7 cellular contexts compared by ENCODE assay signal in the genomic region with DNA sequence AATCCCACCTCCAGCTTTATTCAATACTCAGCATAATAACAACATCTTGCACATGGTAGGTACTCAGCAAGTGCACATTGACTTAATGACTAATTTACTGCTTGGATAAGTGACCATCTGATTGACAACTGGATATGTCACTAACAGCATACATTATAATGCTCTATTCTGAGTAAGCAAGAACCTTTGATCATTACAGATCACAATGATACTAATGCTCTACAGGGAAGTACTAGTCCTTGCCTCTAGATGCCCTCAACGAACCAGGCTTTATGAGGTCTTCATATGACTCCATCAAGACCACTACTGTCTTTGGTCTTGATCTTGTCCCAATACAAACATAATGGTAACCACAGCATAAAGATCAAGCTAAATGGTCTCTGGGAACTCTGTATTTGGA.
A peak's percentile ranks its signal among the peaks of the same experiment; 100 is the strongest.
DNase-seq lines count a peak whose midpoint lies in the region; ATAC-seq and TF ChIP-seq lines count a peak whose summit lies in the region.

No MANE protein-coding gene starts in this region.

- in situ Hi-C loops in Panc1 (cut with HindIII; ENCODE audit: low pct_unique_long_range_greater_than_20kb, low sequenced_read_pairs) = no loop called here

- H3K4me3 ChIP-seq in Panc1 (ENCODE audit: low read depth in 2 of 2, low read length in 2 of 2) = no peak overlapping the region
- H3K4me3 ChIP-seq in ascending aorta = no peak overlapping the region

- ATAC-seq in GM21576 (IDR thresholded peaks at IDR 0.05; ENCODE audit: unreplicated experiment) (peak; percentile 75), Panc1 (peak; percentile 71), memory B cell (ENCODE audit: low read depth) (peak; percentile 91), GM21360 (IDR thresholded peaks at IDR 0.05; ENCODE audit: unreplicated experiment) (no peak)

- H3K27ac Mint-ChIP-seq in memory B cell = no peak overlapping the region

- no peaks in the 10 kb centered on the region for H3K27me3 Mint-ChIP-seq in memory B cell

- POLR2A ChIA-PET in Panc1 (lab: Charles Lee) = interaction anchor here (0.5 kb wide), 1 partner anchor 139 kb away, joined by 4 read pairs; no protein-coding TSS in a partner anchor

- no peaks in the 10 kb centered on the region for H3K4me1 ChIP-seq in Panc1 (ENCODE audit: control insufficient read depth, insufficient read depth, low read length)
- peaks cover 0 to 10% of the 10 kb centered on the region in 2 donors for H3K4me1 ChIP-seq in ascending aorta

- intact Hi-C loops in Panc1 (cut with micrococcal nuclease; ENCODE audit: unreplicated experiment) = loop anchor here (1.0 kb wide), 1 partner anchor 34 kb away; no protein-coding TSS in a partner anchor
- intact Hi-C loops in ascending aorta (cut with DNase I) = no loop called here

- H3K9me3 ChIP-seq in Panc1 (ENCODE audit: control insufficient read depth, insufficient read depth, low read depth, low read length) = no peaks in the 10 kb centered on the region
- H3K9me3 ChIP-seq in ascending aorta = no peaks in the 10 kb centered on the region

- no peak overlapping the region for H3K27ac ChIP-seq in Panc1 (ENCODE audit: low read length)
- no peak overlapping the region for H3K27ac ChIP-seq in ascending aorta

- no peaks in the 10 kb centered on the region for H3K9me3 Mint-ChIP-seq in memory B cell

- no TSS peak for BruUV-seq in Panc1 (replicated peaks; lab: Mats Ljungman, UMichigan)

- H3K36me3 ChIP-seq in Panc1 (ENCODE audit: control insufficient read depth, insufficient read depth, low read length) = no peaks in the 10 kb centered on the region
- peaks cover 2 to 14% of the 10 kb centered on the region in 2 donors for H3K36me3 ChIP-seq in ascending aorta

- H3K36me3 Mint-ChIP-seq in memory B cell = peaks cover 10% of the 10 kb centered on the region

- peak; percentile 55 for DNase-seq in EL
- DNase-seq in Panc1 (ENCODE audit: low read depth, low spot score) = peak; percentile 20
- DNase-seq in memory B cell (ENCODE audit: low spot score in 2 of 2) = peak in 1 of 2 donors; percentile 16
- no peak for DNase-seq in DMS79 (lab: John Stamatoyannopoulos, UW)
- DNase-seq in ascending aorta (ENCODE audit: low spot score in 2 of 2) = no peak

- TF ChIP-seq CTCF in Panc1 (IDR thresholded peaks at IDR 0.05) = peak; percentile 39
- no peak for TF ChIP-seq CTCF in ascending aorta (IDR thresholded peaks at IDR 0.05)

- H3K4me3 Mint-ChIP-seq in memory B cell = no peak overlapping the region

- H3K4me1 Mint-ChIP-seq in memory B cell = peaks cover 14% of the 10 kb centered on the region

- H3K27me3 ChIP-seq in Panc1 (ENCODE audit: control insufficient read depth, insufficient read depth, low read length) = no peaks in the 10 kb centered on the region
- no peaks in the 10 kb centered on the region for H3K27me3 ChIP-seq in ascending aorta

- CTCF ChIA-PET in Panc1 (lab: Charles Lee) = interaction anchor here (0.6 to 1.6 kb wide), 3 partner anchors 250 to 298 kb away, joined by 4 to 8 read pairs (median 8); a partner anchor contains a TSS

Comparison
In these comparisons a context has a peak if more than half of its experiments do, and no peak if none do; other contexts are left out.
1. DNase-seq: peak in EL (single experiment) and Panc1 (single experiment); none in DMS79 (single experiment) and ascending aorta (0 of 2).